Comparison of ENCODE assay signal across 20 cellular contexts in the genomic region with DNA sequence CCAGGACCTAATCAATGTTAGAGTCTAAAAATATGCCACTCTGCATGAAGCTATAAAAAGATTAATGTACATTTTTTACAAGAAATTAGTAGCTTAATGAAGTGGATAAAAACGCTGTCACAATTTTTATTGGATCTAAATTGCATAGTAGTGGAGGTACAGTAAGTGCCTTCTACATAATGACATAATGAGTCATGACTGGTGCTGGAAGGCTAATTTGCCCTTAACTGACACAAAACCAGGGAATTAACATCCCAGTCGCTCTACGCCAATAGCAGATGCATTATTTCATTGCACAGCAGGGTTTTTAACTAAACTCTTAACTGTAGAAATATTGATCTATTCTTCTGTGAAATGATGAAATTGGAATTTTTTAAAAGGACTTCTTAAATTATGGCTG. TPM values are rescaled to one million over a fixed set of nuclear protein-coding genes. Genes with fewer than 3 reads are reported as not detected.
DNase-seq lines count a peak whose midpoint lies in the region; ATAC-seq and TF ChIP-seq lines count a peak whose summit lies in the region.
"Had no signal": no experiment of that assay in that cellular context is flagged by ENCODE, and none has a peak within 500 bp of the region (broad histone marks: within the 10 kb centered on the region; RNA-seq: fewer than 3 reads in every experiment).

No MANE protein-coding gene starts in this region.

- no peak overlapping the region for H3K27ac Mint-ChIP-seq in WTC11
- H3K27ac Mint-ChIP-seq: CD4-positive, alpha-beta T cell; T-cell had no signal

- H3K4me3 ChIP-seq in epithelial cell of esophagus (ENCODE audit: low read length) = no peak overlapping the region
- H3K4me3 ChIP-seq: Peyer's patch had no signal

- CTCF ChIA-PET in HEK293T (lab: Yijun Ruan, JAX) (interaction anchor here (0.6 to 1.4 kb wide), 2 partner anchors 9 to 43 kb away, joined by 3 read pairs; no protein-coding TSS in a partner anchor), WTC11 (lab: Charles Lee) (no interaction called here)

- H3K36me3 Mint-ChIP-seq in WTC11 = no peaks in the 10 kb centered on the region
- H3K36me3 Mint-ChIP-seq: T-cell had no signal

- ATAC-seq in GM18909 (IDR thresholded peaks at IDR 0.05; ENCODE audit: poor library complexity, unreplicated experiment) (no peak), WTC11 (no peak)
- ATAC-seq: Right ventricle myocardium inferior, T-cell had no signal

- no peaks in the 10 kb centered on the region; the same call in 1 of the 2 replicates for H3K27me3 Mint-ChIP-seq in WTC11 (ENCODE audit: low read depth)

- no peak overlapping the region for H3K4me3 Mint-ChIP-seq in WTC11
- H3K4me3 Mint-ChIP-seq: CD4-positive, alpha-beta T cell; T-cell had no signal

- no peaks in the 10 kb centered on the region for H3K4me1 Mint-ChIP-seq in WTC11
- H3K4me1 Mint-ChIP-seq: T-cell had no signal

- TF ChIP-seq CTCF in epithelial cell of esophagus (IDR thresholded peaks at IDR 0.05; ENCODE audit: insufficient read depth, low read depth, low read length, missing control alignments) (no peak), WTC11 (IDR thresholded peaks at IDR 0.05) (no peak)

- DNase-seq in HEK293T (ENCODE audit: extremely low spot score) (no peak), NCI-H1105 treated with DMSO at 0.1 percent for 48 hours (lab: John Stamatoyannopoulos, UW) (peak; percentile 69), NCI-H2107 treated with DMSO at 0.1 percent for 48 hours (lab: John Stamatoyannopoulos, UW; ENCODE audit: unreplicated experiment) (peak; percentile 95), epithelial cell of esophagus (ENCODE audit: low read depth) (peak; percentile 17), WTC11 (ENCODE audit: low spot score) (no peak), iPS-NIHi7 (ENCODE audit: extremely low spot score) (no peak)
- no peak for DNase-seq in effector CD8-positive, alpha-beta T cell (lab: John Stamatoyannopoulos, UW)
- DNase-seq: BE2C; CD4-positive, alpha-beta T cell; MV-4-11; NCI-H1930; NCI-H345; NCI-H526; Peyer's patch; SK-N-SH; T-cell; T-helper 9 cell had no signal

- H3K9me3 Mint-ChIP-seq in WTC11 = no peaks in the 10 kb centered on the region
- H3K9me3 Mint-ChIP-seq: CD4-positive, alpha-beta T cell; T-cell had no signal

- POLR2A ChIA-PET in HEK293T (lab: Yijun Ruan, JAX) (no interaction called here), WTC11 (lab: Charles Lee) (no interaction called here)

TF ChIP-seq in HEK293T, 16 proteins besides CTCF, POLR2A, EP300 and RAD21:
- TF ChIP-seq FOXM1 (IDR thresholded peaks at IDR 0.05; ENCODE audit: borderline replicate concordance) (no peak), SUZ12 (IDR thresholded peaks at IDR 0.05) (no peak), L3MBTL2 (conservative IDR thresholded peaks at IDR 0.05) (no peak), ARNT (IDR thresholded peaks at IDR 0.05) (no peak), LEF1 (IDR thresholded peaks at IDR 0.05; ENCODE audit: borderline replicate concordance) (no peak), FOXK2 (IDR thresholded peaks at IDR 0.05) (no peak)
- TF ChIP-seq, protein P1, sequence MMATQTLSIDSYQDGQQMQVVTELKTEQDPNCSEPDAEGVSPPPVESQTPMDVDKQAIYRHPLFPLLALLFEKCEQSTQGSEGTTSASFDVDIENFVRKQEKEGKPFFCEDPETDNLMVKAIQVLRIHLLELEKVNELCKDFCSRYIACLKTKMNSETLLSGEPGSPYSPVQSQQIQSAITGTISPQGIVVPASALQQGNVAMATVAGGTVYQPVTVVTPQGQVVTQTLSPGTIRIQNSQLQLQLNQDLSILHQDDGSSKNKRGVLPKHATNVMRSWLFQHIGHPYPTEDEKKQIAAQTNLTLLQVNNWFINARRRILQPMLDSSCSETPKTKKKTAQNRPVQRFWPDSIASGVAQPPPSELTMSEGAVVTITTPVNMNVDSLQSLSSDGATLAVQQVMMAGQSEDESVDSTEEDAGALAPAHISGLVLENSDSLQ (IDR thresholded peaks at IDR 0.05) = 0 out of 2 replicates have a peak, but pooled peaks have one; percentile 7

TF ChIP-seq in WTC11, 78 proteins besides CTCF, POLR2A, EP300 and RAD21:
- TF ChIP-seq ELF4 (CRISPR knock-in tag; IDR thresholded peaks at IDR 0.05; ENCODE audit: low read depth) (no peak), SMAD3 (CRISPR knock-in tag; IDR thresholded peaks at IDR 0.05; ENCODE audit: borderline replicate concordance) (no peak), RELA (CRISPR knock-in tag; IDR thresholded peaks at IDR 0.05; ENCODE audit: borderline replicate concordance) (no peak), ZNF121 (CRISPR knock-in tag; IDR thresholded peaks at IDR 0.05) (no peak)

RNA-seq across cellular contexts. Expression of a gene that starts 33.3 kb away (rescaled TPM):
- 10.5 to 12.3 TPM (median 11.4 TPM) in 3 replicates for total RNA-seq in WTC11 (2021)

RNA-seq across cellular contexts. Expression of a gene that starts 46.9 kb away (rescaled TPM):
- 31.4 to 43.6 TPM (median 34.9 TPM) in 3 replicates for total RNA-seq in WTC11 (2021)

RNA-seq across cellular contexts. Expression of a gene that starts 55.1 kb away (rescaled TPM):
- total RNA-seq in WTC11 (2021) = not detected in 3 replicates
- total RNA-seq: CD4-positive, alpha-beta T cell; H4; Peyer's patch; Right ventricle myocardium inferior; T-cell had no signal

Comparison
In these comparisons a context has a peak if more than half of its experiments do, and no peak if none do; other contexts are left out.
1. DNase-seq: peak in NCI-H1105 treated with DMSO at 0.1 percent for 48 hours (single experiment), NCI-H2107 treated with DMSO at 0.1 percent for 48 hours (single experiment) and epithelial cell of esophagus (single experiment); none in HEK293T (single experiment), WTC11 (single experiment), iPS-NIHi7 (single experiment) and effector CD8-positive, alpha-beta T cell (single experiment).